10 cellular contexts compared by ENCODE assay signal in genomic region chr11:2445107-2445947, GRCh38. TPM values are rescaled to one million over a fixed set of nuclear protein-coding genes. Genes with fewer than 3 reads are reported as not detected.
DNase-seq lines count a peak whose midpoint lies in the region; ATAC-seq and TF ChIP-seq lines count a peak whose summit lies in the region.
"Had no signal": no experiment of that assay in that cellular context is flagged by ENCODE, and none has a peak within 500 bp of the region (broad histone marks: within the 10 kb centered on the region; RNA-seq: fewer than 3 reads in every experiment).

No MANE protein-coding gene starts in this region.

- peak overlapping the region; percentile 10; the same call in 1 of the 2 replicates for H3K9ac ChIP-seq in HUES64 (ENCODE audit: low read depth, low read length)

- H3K4me1 ChIP-seq in HUES64 (ENCODE audit: insufficient read depth, low read length) (no peaks in the 10 kb centered on the region), heart right ventricle (peaks cover 3 to 54% (median 40%) of the 10 kb centered on the region in 9 donors)

- peak overlapping the region; percentile 71 for H3K27ac Mint-ChIP-seq in activated CD4-positive, alpha-beta memory T cell treated with anti-CD3 and anti-CD28 coated beads, Interleukin-2, amount 10 ng/mL, durations not matched to agents 7 days and 5 days

- POLR2A ChIA-PET in activated CD4-positive, alpha-beta memory T cell treated with anti-CD3 and anti-CD28 coated beads, Interleukin-2, amount 10 ng/mL, durations not matched to agents 7 days and 5 days (lab: Charles Lee): interaction anchor here (0.7 to 2.3 kb wide), 3 partner anchors 20 to 447 kb away, joined by 3 to 10 read pairs (median 4); no protein-coding TSS in a partner anchor

- H3K36me3 Mint-ChIP-seq in activated CD4-positive, alpha-beta memory T cell treated with anti-CD3 and anti-CD28 coated beads, Interleukin-2, amount 10 ng/mL, durations not matched to agents 7 days and 5 days (ENCODE audit: low read depth): no peaks in the 10 kb centered on the region

- CTCF ChIA-PET in activated CD4-positive, alpha-beta memory T cell treated with anti-CD3 and anti-CD28 coated beads, Interleukin-2, amount 10 ng/mL, durations not matched to agents 7 days and 5 days (lab: Charles Lee): interaction anchor here (1.4 to 1.9 kb wide), 3 partner anchors 25 to 87 kb away, joined by 3 to 6 read pairs (median 4); no protein-coding TSS in a partner anchor

- TF ChIP-seq CTCF in heart right ventricle (IDR thresholded peaks at IDR 0.05): no peak

- WGBS in HUES64: 11% methylated on average over 80 of the region's 80 CpGs
- 7 to 13% methylated on average over 55 to 80 of the region's 80 CpGs for WGBS in heart right ventricle, 2 donors

- H3K9me3 ChIP-seq in HUES64 (ENCODE audit: insufficient read depth, low read depth, low read length) (peaks cover 7% of the 10 kb centered on the region; the same call in 1 of the 2 replicates), heart right ventricle (no peaks in the 10 kb centered on the region)

- ATAC-seq in heart right ventricle: peak in 3 of 8 donors; percentile 3 to 26 (median 12)
- ATAC-seq in HG02763 (IDR thresholded peaks at IDR 0.05; ENCODE audit: unreplicated experiment): no peak

- intact Hi-C loops in heart right ventricle (cut with DNase I): loop anchor here in 1 of 10 donors (5.0 kb wide), 1 partner anchor 447 kb away; no protein-coding TSS in a partner anchor

- peak overlapping the region; percentile 89 for H3K4me3 Mint-ChIP-seq in activated CD4-positive, alpha-beta memory T cell treated with anti-CD3 and anti-CD28 coated beads, Interleukin-2, amount 10 ng/mL, durations not matched to agents 7 days and 5 days

- no peak overlapping the region for H3K27ac ChIP-seq in HUES64 (ENCODE audit: low read depth, low read length)
- H3K27ac ChIP-seq in heart right ventricle: peak overlapping the region in 8 of 10 donors; percentile 47 to 82 (median 58)
- H3K27ac ChIP-seq in skin epidermis: peak overlapping the region in 3 of 21 experiments; percentile 24 to 54 (median 35)

- no peaks in the 10 kb centered on the region for H3K9me3 Mint-ChIP-seq in activated CD4-positive, alpha-beta memory T cell treated with anti-CD3 and anti-CD28 coated beads, Interleukin-2, amount 10 ng/mL, durations not matched to agents 7 days and 5 days

- H3K4me1 Mint-ChIP-seq in activated CD4-positive, alpha-beta memory T cell treated with anti-CD3 and anti-CD28 coated beads, Interleukin-2, amount 10 ng/mL, durations not matched to agents 7 days and 5 days: peaks cover 34% of the 10 kb centered on the region

- H3K27me3 ChIP-seq in HUES64 (ENCODE audit: insufficient read depth, low read length) (peaks cover 87% of the 10 kb centered on the region), heart right ventricle (peaks cover 0 to 15% (median 5%) of the 10 kb centered on the region in 7 donors)

- H3K27me3 Mint-ChIP-seq in activated CD4-positive, alpha-beta memory T cell treated with anti-CD3 and anti-CD28 coated beads, Interleukin-2, amount 10 ng/mL, durations not matched to agents 7 days and 5 days: peaks cover 14% of the 10 kb centered on the region

- H3K36me3 ChIP-seq in HUES64 (ENCODE audit: insufficient read depth, low read length) (no peaks in the 10 kb centered on the region), heart right ventricle (no peaks in the 10 kb centered on the region)

- DNase-seq in activated CD4-positive, alpha-beta memory T cell treated with anti-CD3 and anti-CD28 coated beads, Interleukin-2, amount 10 ng/mL, durations not matched to agents 7 days and 5 days: peak; percentile 34
- DNase-seq in heart right ventricle (no peak), GM03348 (ENCODE audit: low spot score) (no peak), NCI-H1436 treated with DMSO at 0.1 percent for 48 hours (lab: John Stamatoyannopoulos, UW) (no peak), T1000 (lab: John Stamatoyannopoulos, UW) (no peak)
- DNase-seq: SHP77 treated with DMSO at 0.1 percent for 48 hours had no signal

- H3K4me3 ChIP-seq in HUES64 (ENCODE audit: low read length) (peak overlapping the region; percentile 46), heart right ventricle (peak overlapping the region; percentile 32 to 60 (median 54)), skin epidermis (peak overlapping the region; percentile 1 to 38 (median 29))

RNA-seq across cellular contexts. Expression of gene KCNQ1, which starts 0.5 kb away (rescaled TPM):
- 0.55 TPM for polyA plus RNA-seq in HUES64 (2013, experiment 1 of 2)
- 0.70 TPM for polyA plus RNA-seq in HUES64 (2013, experiment 2 of 2)
- total RNA-seq in activated CD4-positive, alpha-beta memory T cell treated with anti-CD3 and anti-CD28 coated beads, Interleukin-2, amount 10 ng/mL, durations not matched to agents 7 days and 5 days: 10 to 100 TPM; 14.8 to 15.0 TPM
- total RNA-seq in heart right ventricle: 10 to 100 TPM; 28.9 to 48.2 (median 36.4) TPM
- polyA plus RNA-seq in heart right ventricle: 10 to 100 TPM; 19.9 to 27.6 TPM

RNA-seq across cellular contexts. Expression of gene TRPM5, which starts 1.0 kb away (rescaled TPM):
- not detected for polyA plus RNA-seq in HUES64 (2013, experiment 1 of 2)
- not detected for polyA plus RNA-seq in HUES64 (2013, experiment 2 of 2)
- not detected for total RNA-seq in activated CD4-positive, alpha-beta memory T cell treated with anti-CD3 and anti-CD28 coated beads, Interleukin-2, amount 10 ng/mL, durations not matched to agents 7 days and 5 days
- total RNA-seq in heart right ventricle: not detected
- polyA plus RNA-seq in heart right ventricle: not detected
- total RNA-seq: epithelial cell of proximal tubule had no signal

RNA-seq across cellular contexts. Expression of gene TSSC4, which starts 44.8 kb away (rescaled TPM):
- polyA plus RNA-seq in HUES64 (2013, experiment 1 of 2): 25.8 TPM
- 23.5 TPM for polyA plus RNA-seq in HUES64 (2013, experiment 2 of 2)
- total RNA-seq in activated CD4-positive, alpha-beta memory T cell treated with anti-CD3 and anti-CD28 coated beads, Interleukin-2, amount 10 ng/mL, durations not matched to agents 7 days and 5 days: 10 to 100 TPM; 46.4 to 46.5 TPM
- 10 to 100 TPM; 22.0 to 46.4 (median 29.2) TPM for total RNA-seq in heart right ventricle
- 10 to 100 TPM; 56.0 to 72.3 TPM for polyA plus RNA-seq in heart right ventricle
